In the genomic region with DNA sequence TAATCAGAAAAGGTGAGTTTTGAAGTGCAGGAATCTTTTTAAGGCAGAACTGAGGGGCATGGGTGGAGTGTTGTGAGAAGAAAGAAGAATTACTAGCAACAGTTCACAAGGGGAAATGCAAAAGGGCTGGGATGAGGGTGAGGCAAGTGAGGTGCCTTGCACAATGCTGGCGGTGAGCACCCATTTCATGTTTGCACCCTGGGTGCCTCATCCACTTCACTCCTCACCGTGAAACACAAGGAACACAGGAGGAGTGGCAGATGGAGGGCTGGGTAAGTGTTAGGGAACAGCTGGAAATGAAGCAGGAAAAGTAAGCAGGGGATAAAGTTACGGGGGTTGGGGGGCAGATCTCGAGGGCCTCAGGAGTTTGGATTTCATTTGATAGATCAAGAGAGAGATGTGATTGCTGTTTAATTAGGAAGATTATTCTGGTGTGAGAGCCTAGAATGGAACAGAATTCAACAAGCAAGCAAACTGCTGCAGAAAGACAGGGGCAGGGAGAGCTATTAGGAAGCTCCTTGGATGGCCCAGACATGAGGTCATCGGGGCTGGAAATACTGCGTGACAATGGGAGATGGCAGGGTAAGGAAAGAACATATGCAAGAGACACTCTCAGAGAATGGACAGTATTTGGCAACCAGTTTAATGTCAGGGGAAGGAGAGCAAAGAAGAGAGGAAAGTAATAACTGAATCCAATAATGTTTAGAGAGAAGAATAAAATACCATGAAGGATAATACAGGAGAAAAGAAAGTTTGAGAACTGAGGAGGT, we compare ENCODE assay signal across 10 cellular contexts. TPM values are rescaled to one million over a fixed set of nuclear protein-coding genes. Genes with fewer than 3 reads are reported as not detected.
DNase-seq lines count a peak whose midpoint lies in the region; ATAC-seq and TF ChIP-seq lines count a peak whose summit lies in the region.
"Had no signal": no experiment of that assay in that cellular context is flagged by ENCODE, and none has a peak within 500 bp of the region (broad histone marks: within the 10 kb centered on the region; RNA-seq: fewer than 3 reads in every experiment).

No MANE protein-coding gene starts in this region.

- peak; percentile 33 for DNase-seq in H4 (ENCODE audit: low spot score)
- DNase-seq in NT2/D1 (ENCODE audit: low read depth, low spot score) = peak; percentile 28
- DNase-seq in epithelial cell of prostate (ENCODE audit: low read depth, low spot score) = no peak
- DNase-seq in psoas muscle = no peak
- DNase-seq in GM19238 (ENCODE audit: insufficient read length, low spot score) = no peak
- DNase-seq in globus pallidus (ENCODE audit: low spot score) = no peak
- no peak for DNase-seq in stimulated activated CD4-positive, alpha-beta T cell treated with anti-CD3 and anti-CD28 coated beads, Interleukin-4, amount 100 ng/mL, for 1 hour
- DNase-seq: caudate nucleus had no signal

- intact Hi-C loops in psoas muscle (cut with DNase I) = no loop called here

- no peak for TF ChIP-seq CTCF in psoas muscle (IDR thresholded peaks at IDR 0.05)

- 39 to 54% (median 46%) methylated on average over 6 of the region's 6 CpGs for WGBS in psoas muscle, 3 donors

- H3K9ac ChIP-seq in NT2/D1 (ENCODE audit: insufficient read length, low read depth) = peak overlapping the region; percentile 57

- ATAC-seq in psoas muscle (peak in 3 of 4 donors; percentile 59 to 78 (median 67)), GM18519 (IDR thresholded peaks at IDR 0.05; ENCODE audit: low FRiP score, unreplicated experiment) (no peak)

- peaks cover 30% of the 10 kb centered on the region for H3K36me3 ChIP-seq in NT2/D1 (ENCODE audit: insufficient read depth, insufficient read length, low read length)
- H3K36me3 ChIP-seq in psoas muscle (ENCODE audit: insufficient read depth in 1 of 2, low read depth in 1 of 2) = no peaks in the 10 kb centered on the region
- H3K36me3 ChIP-seq: prostate gland had no signal

- peaks cover under 1% of the 10 kb centered on the region; the same call in 1 of the 2 replicates for H3K9me3 ChIP-seq in NT2/D1 (ENCODE audit: insufficient read depth, low read length)
- no peaks in the 10 kb centered on the region for H3K9me3 ChIP-seq in psoas muscle
- H3K9me3 ChIP-seq: prostate gland had no signal

- H3K4me3 ChIP-seq in NT2/D1 (ENCODE audit: insufficient read length, low read depth) (no peak overlapping the region), psoas muscle (no peak overlapping the region)
- H3K4me3 ChIP-seq: prostate gland had no signal

- no peaks in the 10 kb centered on the region for H3K27me3 ChIP-seq in NT2/D1 (ENCODE audit: insufficient read depth, insufficient read length)
- no peaks in the 10 kb centered on the region for H3K27me3 ChIP-seq in psoas muscle (ENCODE audit: insufficient read depth in 3 of 3, low read length in 2 of 3)

- H3K27ac ChIP-seq in epithelial cell of prostate (peak overlapping the region; percentile 3), psoas muscle (no peak overlapping the region)
- H3K27ac ChIP-seq: prostate gland had no signal

- H3K4me1 ChIP-seq in NT2/D1 (ENCODE audit: insufficient read depth, insufficient read length) = peaks cover 6% of the 10 kb centered on the region
- H3K4me1 ChIP-seq in psoas muscle = no peaks in the 10 kb centered on the region
- H3K4me1 ChIP-seq: prostate gland had no signal

RNA-seq across cellular contexts. Expression of a gene that starts 8.3 kb away (rescaled TPM):
- 30.5 and 56.5 TPM in 2 replicates for total RNA-seq in H4 (2014; rRNA removed; shearing (Covaris generic))
- 10 to 100 TPM in 2 of 4 donors, 1 to 10 TPM in 2; 6.9 to 11.9 (median 10.0) TPM for total RNA-seq in psoas muscle
- polyA plus RNA-seq in psoas muscle = 1 to 10 TPM; 3.3 to 7.6 (median 6.7) TPM

Comparison
In these comparisons a context has a peak if more than half of its experiments do, and no peak if none do; other contexts are left out.
1. DNase-seq: peak in H4 (single experiment) and NT2/D1 (single experiment); none in epithelial cell of prostate (single experiment), psoas muscle (0 of 2), GM19238 (single experiment), globus pallidus (single experiment) and stimulated activated CD4-positive, alpha-beta T cell treated with anti-CD3 and anti-CD28 coated beads, Interleukin-4, amount 100 ng/mL, for 1 hour (single experiment).